8 cellular contexts compared by ENCODE assay signal in the genomic region with DNA sequence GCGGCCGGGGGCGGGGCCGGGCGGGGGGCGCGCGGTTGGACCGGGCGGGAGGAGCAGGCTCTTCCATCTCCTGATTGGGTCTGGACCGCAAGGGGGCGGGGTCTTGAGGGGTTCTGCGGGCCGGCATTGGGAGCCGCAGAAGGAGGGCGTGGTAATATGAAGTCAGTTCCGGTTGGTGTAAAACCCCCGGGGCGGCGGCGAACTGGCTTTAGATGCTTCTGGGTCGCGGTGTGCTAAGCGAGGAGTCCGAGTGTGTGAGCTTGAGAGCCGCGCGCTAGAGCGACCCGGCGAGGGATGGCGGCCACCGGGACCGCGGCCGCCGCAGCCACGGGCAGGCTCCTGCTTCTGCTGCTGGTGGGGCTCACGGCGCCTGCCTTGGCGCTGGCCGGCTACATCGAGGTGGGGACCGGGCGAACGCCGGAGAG.
DNase-seq lines count a peak whose midpoint lies in the region; ATAC-seq and TF ChIP-seq lines count a peak whose summit lies in the region.

TSS of gene APLP2 (plus strand) at position 211 of the 425 bp plus-strand sequence. CDS start at position 295, 84 bp downstream.

- H3K4me1 Mint-ChIP-seq in central memory CD8-positive, alpha-beta T cell = peaks cover 29% of the 10 kb centered on the region

- H3K4me3 Mint-ChIP-seq in central memory CD8-positive, alpha-beta T cell = peak within 1 kb of the TSS; percentile 99

- DNase-seq in AML-193 (lab: John Stamatoyannopoulos, UW) (peak; percentile 94), NCI-H446 treated with DMSO at 0.1 percent for 48 hours (lab: John Stamatoyannopoulos, UW) (peak; percentile 96), islet precursor cell (peak; percentile 99)
- peak; percentile 94 to 95 for DNase-seq in central memory CD8-positive, alpha-beta T cell (ENCODE audit: low spot score in 2 of 2)
- DNase-seq in stimulated activated CD4-positive, alpha-beta T cell treated with anti-CD3 and anti-CD28 coated beads, Interleukin-12 subunit alpha, Interleukin-12 subunit beta, amount 100 ng/mL, for 4 hours = peak; percentile 96

- peak within 1 kb of the TSS; percentile 97 for H3K27ac Mint-ChIP-seq in central memory CD8-positive, alpha-beta T cell (ENCODE audit: low read depth)

- peaks cover 4% of the 10 kb centered on the region for H3K27me3 Mint-ChIP-seq in central memory CD8-positive, alpha-beta T cell

- peak; percentile 76 for TF ChIP-seq POLR2A in GM19099 (IDR thresholded peaks at IDR 0.05; ENCODE audit: extremely low read depth, insufficient read length, low read depth)

- H3K9me3 Mint-ChIP-seq in central memory CD8-positive, alpha-beta T cell = no peaks in the 10 kb centered on the region

- peaks cover 17% of the 10 kb centered on the region for H3K36me3 Mint-ChIP-seq in central memory CD8-positive, alpha-beta T cell (ENCODE audit: insufficient read depth)

- ATAC-seq in HG03378 (IDR thresholded peaks at IDR 0.05; ENCODE audit: unreplicated experiment) = peak; percentile 97
- ATAC-seq in activated CD4-positive, CD25-positive, alpha-beta regulatory T cell treated with anti-CD3 and anti-CD28 coated beads, Interleukin-2, amount 50 U/mL, for 24 hours = peak; percentile 95 to 97
- ATAC-seq in central memory CD8-positive, alpha-beta T cell (replicated peaks; ENCODE audit: extremely low read depth, poor library complexity, severe bottlenecking) = peak; percentile 93

Comparison
In these comparisons a context has a peak if more than half of its experiments do, and no peak if none do; other contexts are left out.
1. Peak in every context shown above with its lines: DNase-seq and ATAC-seq.